Comparison of ENCODE assay signal across 15 cellular contexts in genomic region chr1:206792939-206793607, GRCh38. TPM values are rescaled to one million over a fixed set of nuclear protein-coding genes. Genes with fewer than 3 reads are reported as not detected.
A peak's percentile ranks its signal among the peaks of the same experiment; 100 is the strongest.
DNase-seq lines count a peak whose midpoint lies in the region; ATAC-seq lines count a peak whose summit lies in the region.
"Had no signal": no experiment of that assay in that cellular context is flagged by ENCODE, and none has a peak within 500 bp of the region (broad histone marks: within the 10 kb centered on the region; RNA-seq: fewer than 3 reads in every experiment).

No MANE protein-coding gene starts in this region.

- H3K27me3 Mint-ChIP-seq in activated T-cell treated with anti-CD3 and anti-CD28 coated beads, Interleukin-2, amount 50 U/mL, for 24 hours, result peaks cover 8% of the 10 kb centered on the region
- no peaks in the 10 kb centered on the region for H3K27me3 Mint-ChIP-seq in activated T-cell treated with anti-CD3 and anti-CD28 coated beads, Interleukin-2, amount 50 U/mL, for 4 hours (ENCODE audit: low read depth)

- peak overlapping the region; percentile 31 for H3K27ac Mint-ChIP-seq in activated T-cell treated with anti-CD3 and anti-CD28 coated beads, Interleukin-2, amount 50 U/mL, for 24 hours
- H3K27ac Mint-ChIP-seq in stimulated activated effector memory CD8-positive, alpha-beta T cell treated with anti-CD3 and anti-CD28 coated beads, Interleukin-12 subunit alpha, Interleukin-12 subunit beta, amount 100 ng/mL, for 72 hours, result no peak overlapping the region

- no peak for ATAC-seq in activated T-cell treated with anti-CD3 and anti-CD28 coated beads, Interleukin-2, amount 50 U/mL, for 4 hours
- ATAC-seq in GM21723 (IDR thresholded peaks at IDR 0.05; ENCODE audit: unreplicated experiment) (peak; percentile 46), HG03442 (IDR thresholded peaks at IDR 0.05; ENCODE audit: unreplicated experiment) (peak; percentile 57)
- peak; percentile 67 for ATAC-seq in stimulated activated effector memory CD8-positive, alpha-beta T cell treated with anti-CD3 and anti-CD28 coated beads, Interleukin-12 subunit alpha, Interleukin-12 subunit beta, amount 100 ng/mL, for 72 hours
- ATAC-seq: left lobe of liver had no signal

- no peaks in the 10 kb centered on the region for H3K36me3 Mint-ChIP-seq in activated T-cell treated with anti-CD3 and anti-CD28 coated beads, Interleukin-2, amount 50 U/mL, for 24 hours (ENCODE audit: low read depth)
- no peaks in the 10 kb centered on the region for H3K36me3 Mint-ChIP-seq in activated T-cell treated with anti-CD3 and anti-CD28 coated beads, Interleukin-2, amount 50 U/mL, for 4 hours (ENCODE audit: insufficient read depth)
- peaks cover 4% of the 10 kb centered on the region for H3K36me3 Mint-ChIP-seq in stimulated activated effector memory CD8-positive, alpha-beta T cell treated with anti-CD3 and anti-CD28 coated beads, Interleukin-12 subunit alpha, Interleukin-12 subunit beta, amount 100 ng/mL, for 72 hours

- no peaks in the 10 kb centered on the region for H3K9me3 Mint-ChIP-seq in activated T-cell treated with anti-CD3 and anti-CD28 coated beads, Interleukin-2, amount 50 U/mL, for 24 hours
- no peaks in the 10 kb centered on the region for H3K9me3 Mint-ChIP-seq in activated T-cell treated with anti-CD3 and anti-CD28 coated beads, Interleukin-2, amount 50 U/mL, for 4 hours
- no peaks in the 10 kb centered on the region for H3K9me3 Mint-ChIP-seq in stimulated activated effector memory CD8-positive, alpha-beta T cell treated with anti-CD3 and anti-CD28 coated beads, Interleukin-12 subunit alpha, Interleukin-12 subunit beta, amount 100 ng/mL, for 72 hours

- DNase-seq in activated T-cell treated with anti-CD3 and anti-CD28 coated beads, Interleukin-2, amount 50 U/mL, for 24 hours, result no peak
- DNase-seq in activated T-cell treated with anti-CD3 and anti-CD28 coated beads, Interleukin-2, amount 50 U/mL, for 4 hours, result no peak
- DNase-seq in stimulated activated effector memory CD8-positive, alpha-beta T cell treated with anti-CD3 and anti-CD28 coated beads, Interleukin-12 subunit alpha, Interleukin-12 subunit beta, amount 100 ng/mL, for 72 hours (ENCODE audit: low spot score in 2 of 2), result no peak
- DNase-seq in kidney tubule cell (ENCODE audit: low spot score), result no peak
- DNase-seq in DMS79 treated with DMSO at 0.1 percent for 48 hours (lab: John Stamatoyannopoulos, UW), result no peak
- no peak for DNase-seq in NCI-H510A treated with DMSO at 0.1 percent for 48 hours (lab: John Stamatoyannopoulos, UW)
- DNase-seq: activated effector memory CD4-positive, alpha-beta T cell treated with anti-CD3 and anti-CD28 coated beads, Interleukin-2, amount 50 U/mL, for 16 hours; NCI-H2029; posterior cingulate gyrus had no signal

- H3K4me1 Mint-ChIP-seq in activated T-cell treated with anti-CD3 and anti-CD28 coated beads, Interleukin-2, amount 50 U/mL, for 24 hours (ENCODE audit: low read depth), result peaks cover 74% of the 10 kb centered on the region
- peaks cover 63% of the 10 kb centered on the region for H3K4me1 Mint-ChIP-seq in activated T-cell treated with anti-CD3 and anti-CD28 coated beads, Interleukin-2, amount 50 U/mL, for 4 hours (ENCODE audit: low read depth)
- H3K4me1 Mint-ChIP-seq in stimulated activated effector memory CD8-positive, alpha-beta T cell treated with anti-CD3 and anti-CD28 coated beads, Interleukin-12 subunit alpha, Interleukin-12 subunit beta, amount 100 ng/mL, for 72 hours, result peaks cover 54% of the 10 kb centered on the region

- no peak overlapping the region for H3K4me3 Mint-ChIP-seq in activated T-cell treated with anti-CD3 and anti-CD28 coated beads, Interleukin-2, amount 50 U/mL, for 24 hours
- no peak overlapping the region for H3K4me3 Mint-ChIP-seq in activated T-cell treated with anti-CD3 and anti-CD28 coated beads, Interleukin-2, amount 50 U/mL, for 4 hours
- no peak overlapping the region for H3K4me3 Mint-ChIP-seq in stimulated activated effector memory CD8-positive, alpha-beta T cell treated with anti-CD3 and anti-CD28 coated beads, Interleukin-12 subunit alpha, Interleukin-12 subunit beta, amount 100 ng/mL, for 72 hours

RNA-seq across cellular contexts. Expression of gene IL10, which starts 20.8 kb away (rescaled TPM):
- total RNA-seq in activated T-cell treated with anti-CD3 and anti-CD28 coated beads, Interleukin-2, amount 50 U/mL, for 4 hours, result 100 to 1,000 TPM in 1 of 3 donors, 10 to 100 TPM in 2; 38.4 to 111 (median 54.1) TPM
- total RNA-seq: chondrocyte, HT1080 had no signal

RNA-seq across cellular contexts. Expression of gene IL19, which starts 22.5 kb away (rescaled TPM):
- under 1 TPM in 1 of 3 donors, not detected in 2; 0.19 TPM for total RNA-seq in activated T-cell treated with anti-CD3 and anti-CD28 coated beads, Interleukin-2, amount 50 U/mL, for 4 hours
- total RNA-seq: chondrocyte, HT1080, left lobe of liver, tibial nerve had no signal

Comparison
In these comparisons a context has a peak if more than half of its experiments do, and no peak if none do; other contexts are left out.
1. ATAC-seq: peak in GM21723 (single experiment), HG03442 (single experiment) and stimulated activated effector memory CD8-positive, alpha-beta T cell treated with anti-CD3 and anti-CD28 coated beads, Interleukin-12 subunit alpha, Interleukin-12 subunit beta, amount 100 ng/mL, for 72 hours (single experiment); none in activated T-cell treated with anti-CD3 and anti-CD28 coated beads, Interleukin-2, amount 50 U/mL, for 4 hours (0 of 2).